ENCODE assay signal across 10 cellular contexts in the genomic region with DNA sequence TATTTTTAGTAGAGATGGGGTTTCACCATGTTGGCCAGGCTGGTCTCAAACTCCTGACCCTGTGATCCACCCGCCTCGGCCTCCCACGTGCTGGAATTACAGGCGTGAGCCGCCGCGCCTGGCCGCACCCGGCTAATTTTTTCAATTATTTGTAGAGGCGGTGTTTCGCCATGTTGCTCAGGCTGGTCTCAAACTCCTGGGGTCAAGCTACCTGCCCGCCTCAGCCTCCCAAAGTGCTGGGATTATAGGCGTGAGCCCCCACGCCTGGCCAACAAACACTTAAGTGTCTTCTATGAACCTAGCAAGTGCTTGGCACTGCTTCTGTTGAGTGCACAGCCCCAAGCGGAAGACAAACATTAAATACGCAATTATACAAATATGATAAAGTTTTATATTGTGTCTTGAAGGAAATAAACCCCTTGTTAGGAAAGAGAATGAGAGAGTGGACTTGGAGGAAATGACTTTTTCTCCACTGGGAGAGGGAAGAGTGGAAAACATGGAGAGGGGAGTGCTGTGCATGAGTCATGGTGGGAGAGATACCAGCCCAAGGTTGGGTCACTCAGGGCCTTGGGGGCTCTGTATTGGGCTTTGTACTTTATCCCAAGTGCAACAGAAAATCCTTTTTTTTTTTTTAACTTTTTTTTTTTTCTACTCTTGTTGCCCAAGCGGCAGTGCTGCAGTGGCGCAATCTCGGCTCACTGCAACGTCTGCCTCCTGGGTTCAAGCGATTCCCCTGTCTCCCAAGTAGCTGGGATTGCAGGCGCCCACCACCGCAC.
"Had no signal": no experiment of that assay in that cellular context is flagged by ENCODE, and none has a peak within 500 bp of the region (broad histone marks: within the 10 kb centered on the region; RNA-seq: fewer than 3 reads in every experiment).

No MANE protein-coding gene starts in this region.

- H3K27ac ChIP-seq: epithelial cell of prostate, gastrocnemius medialis, sigmoid colon, suprapubic skin, upper lobe of left lung had no signal

- H3K4me3 ChIP-seq: gastrocnemius medialis, sigmoid colon, suprapubic skin, upper lobe of left lung had no signal

- H3K9me3 ChIP-seq: gastrocnemius medialis, sigmoid colon, suprapubic skin, upper lobe of left lung had no signal

- H3K4me1 ChIP-seq: suprapubic skin had no signal

- DNase-seq: kidney had no signal

- H3K27me3 ChIP-seq: gastrocnemius medialis, sigmoid colon, suprapubic skin, upper lobe of left lung had no signal

- H3K36me3 Mint-ChIP-seq: natural killer cell had no signal

- H3K27ac Mint-ChIP-seq: activated CD4-positive, alpha-beta memory T cell treated with anti-CD3 and anti-CD28 coated beads, Interleukin-2, amount 10 ng/mL, durations not matched to agents 7 days and 5 days; natural killer cell had no signal

- H3K36me3 ChIP-seq: gastrocnemius medialis, sigmoid colon, suprapubic skin, upper lobe of left lung had no signal

- H3K9me3 Mint-ChIP-seq: activated CD4-positive, alpha-beta memory T cell treated with anti-CD3 and anti-CD28 coated beads, Interleukin-2, amount 10 ng/mL, durations not matched to agents 7 days and 5 days; natural killer cell had no signal

- FAIRE-seq: astrocyte, kidney had no signal

- H3K4me3 Mint-ChIP-seq: activated CD4-positive, alpha-beta memory T cell treated with anti-CD3 and anti-CD28 coated beads, Interleukin-2, amount 10 ng/mL, durations not matched to agents 7 days and 5 days; natural killer cell; T-helper 17 cell had no signal
